29 cellular contexts compared by ENCODE assay signal in genomic region chr1:239555350-239555749, GRCh38.
"Had no signal": no experiment of that assay in that cellular context is flagged by ENCODE, and none has a peak within 500 bp of the region (broad histone marks: within the 10 kb centered on the region; RNA-seq: fewer than 3 reads in every experiment).

No MANE protein-coding gene starts in this region.

- H3K36me3 Mint-ChIP-seq: natural killer cell; stimulated activated memory B cell treated with anti-CD40 and anti-IgM and Interleukin-4, amounts not matched to agents 10 μg/mL and 1 μg/mL and 100 μg/mL, for 72 hours had no signal

- H3K27ac ChIP-seq: adrenal gland, ascending aorta, brain microvascular endothelial cell, epithelial cell of prostate, heart left ventricle, stomach, suprapubic skin, tibial nerve had no signal

- H3K9me3 ChIP-seq: adrenal gland, ascending aorta, heart left ventricle, stomach, suprapubic skin, tibial nerve had no signal

- H3K9me3 Mint-ChIP-seq: activated B cell treated with CpG ODN at 0.5 μM for 24 hours; activated T-cell treated with anti-CD3 and anti-CD28 coated beads, Interleukin-2, amount 50 U/mL, for 24 hours; activated T-helper 17 cell treated with anti-CD3 and anti-CD28 coated beads, Interleukin-2, amount 50 U/mL, for 72 hours; effector memory CD8-positive, alpha-beta T cell; natural killer cell; stimulated activated memory B cell treated with anti-CD40 and anti-IgM and Interleukin-4, amounts not matched to agents 10 μg/mL and 1 μg/mL and 100 μg/mL, for 72 hours had no signal

- H3K4me3 ChIP-seq: adrenal gland, ascending aorta, heart left ventricle, stomach, suprapubic skin, tibial nerve had no signal

- H3K4me3 Mint-ChIP-seq: activated B cell treated with CpG ODN at 0.5 μM for 24 hours; activated CD4-positive, alpha-beta T cell treated with anti-CD3 and anti-CD28 coated beads for 36 hours; activated naive CD8-positive, alpha-beta T cell; activated T-cell treated with anti-CD3 and anti-CD28 coated beads, Interleukin-2, amount 50 U/mL, for 24 hours; activated T-helper 17 cell treated with anti-CD3 and anti-CD28 coated beads, Interleukin-2, amount 50 U/mL, for 72 hours; effector memory CD8-positive, alpha-beta T cell; natural killer cell; stimulated activated memory B cell treated with anti-CD40 and anti-IgM and Interleukin-4, amounts not matched to agents 10 μg/mL and 1 μg/mL and 100 μg/mL, for 72 hours had no signal

- H3K27me3 ChIP-seq: adrenal gland, ascending aorta, brain microvascular endothelial cell, heart left ventricle, stomach, suprapubic skin, tibial nerve had no signal

- H3K4me1 ChIP-seq: adrenal gland, ascending aorta, heart left ventricle, suprapubic skin, tibial nerve had no signal

- ATAC-seq: activated CD4-positive, alpha-beta T cell treated with anti-CD3 and anti-CD28 coated beads for 36 hours; activated T-helper 17 cell treated with anti-CD3 and anti-CD28 coated beads, Interleukin-2, amount 50 U/mL, for 72 hours; effector memory CD8-positive, alpha-beta T cell; heart left ventricle; left ventricle myocardium superior; natural killer cell; sciatic nerve; stimulated activated memory B cell treated with anti-CD40 and anti-IgM and Interleukin-4, amounts not matched to agents 10 μg/mL and 1 μg/mL and 100 μg/mL, for 72 hours had no signal

- DNase-seq: activated B cell treated with CpG ODN at 0.5 μM for 24 hours; activated CD4-positive, alpha-beta T cell treated with anti-CD3 and anti-CD28 coated beads for 36 hours; activated CD4-positive, alpha-beta T cell treated with anti-CD3 and anti-CD28 coated beads, Interleukin-2, amount 50 U/mL, for 4 hours; activated CD8-positive, alpha-beta memory T cell treated with anti-CD3 and anti-CD28 coated beads for 24 hours; activated CD8-positive, alpha-beta memory T cell treated with anti-CD3 and anti-CD28 coated beads, Interleukin-2, amount 50 U/mL, for 4 hours; activated naive CD4-positive, alpha-beta T cell; activated T-cell treated with anti-CD3 and anti-CD28 coated beads, Interleukin-2, amount 50 U/mL, for 24 hours; adrenal gland; brain microvascular endothelial cell; caudate nucleus; effector memory CD8-positive, alpha-beta T cell; heart left ventricle; kidney glomerular epithelial cell; left ventricle myocardium superior; mammary epithelial cell; midbrain; natural killer cell; posterior cingulate gyrus; small intestine; stomach; T-helper 9 cell had no signal

- H3K27me3 Mint-ChIP-seq: activated B cell treated with CpG ODN at 0.5 μM for 24 hours; activated CD4-positive, alpha-beta T cell treated with anti-CD3 and anti-CD28 coated beads for 36 hours; activated naive CD8-positive, alpha-beta T cell; activated T-cell treated with anti-CD3 and anti-CD28 coated beads, Interleukin-2, amount 50 U/mL, for 24 hours; activated T-helper 17 cell treated with anti-CD3 and anti-CD28 coated beads, Interleukin-2, amount 50 U/mL, for 72 hours; effector memory CD8-positive, alpha-beta T cell; stimulated activated memory B cell treated with anti-CD40 and anti-IgM and Interleukin-4, amounts not matched to agents 10 μg/mL and 1 μg/mL and 100 μg/mL, for 72 hours had no signal

- H3K4me1 Mint-ChIP-seq: activated B cell treated with CpG ODN at 0.5 μM for 24 hours; stimulated activated memory B cell treated with anti-CD40 and anti-IgM and Interleukin-4, amounts not matched to agents 10 μg/mL and 1 μg/mL and 100 μg/mL, for 72 hours had no signal

- H3K27ac Mint-ChIP-seq: activated B cell treated with CpG ODN at 0.5 μM for 24 hours; activated CD4-positive, alpha-beta T cell treated with anti-CD3 and anti-CD28 coated beads for 36 hours; activated naive CD8-positive, alpha-beta T cell; activated T-cell treated with anti-CD3 and anti-CD28 coated beads, Interleukin-2, amount 50 U/mL, for 24 hours; activated T-helper 17 cell treated with anti-CD3 and anti-CD28 coated beads, Interleukin-2, amount 50 U/mL, for 72 hours; effector memory CD8-positive, alpha-beta T cell; natural killer cell; stimulated activated memory B cell treated with anti-CD40 and anti-IgM and Interleukin-4, amounts not matched to agents 10 μg/mL and 1 μg/mL and 100 μg/mL, for 72 hours had no signal

- H3K36me3 ChIP-seq: adrenal gland, ascending aorta, brain microvascular endothelial cell, heart left ventricle, stomach, suprapubic skin, tibial nerve had no signal
